ENCODE assay signal across 1 cellular context in genomic region chr5:56025303-56025885, GRCh38.
A peak's percentile ranks its signal among the peaks of the same experiment; 100 is the strongest.
TF ChIP-seq lines count a peak whose summit lies in the region.

No MANE protein-coding gene starts in this region.

TF ChIP-seq in HepG2, 621 proteins besides CTCF, POLR2A, EP300 and RAD21 (continued from another document and continues in another):
- TF ChIP-seq, protein P1, sequence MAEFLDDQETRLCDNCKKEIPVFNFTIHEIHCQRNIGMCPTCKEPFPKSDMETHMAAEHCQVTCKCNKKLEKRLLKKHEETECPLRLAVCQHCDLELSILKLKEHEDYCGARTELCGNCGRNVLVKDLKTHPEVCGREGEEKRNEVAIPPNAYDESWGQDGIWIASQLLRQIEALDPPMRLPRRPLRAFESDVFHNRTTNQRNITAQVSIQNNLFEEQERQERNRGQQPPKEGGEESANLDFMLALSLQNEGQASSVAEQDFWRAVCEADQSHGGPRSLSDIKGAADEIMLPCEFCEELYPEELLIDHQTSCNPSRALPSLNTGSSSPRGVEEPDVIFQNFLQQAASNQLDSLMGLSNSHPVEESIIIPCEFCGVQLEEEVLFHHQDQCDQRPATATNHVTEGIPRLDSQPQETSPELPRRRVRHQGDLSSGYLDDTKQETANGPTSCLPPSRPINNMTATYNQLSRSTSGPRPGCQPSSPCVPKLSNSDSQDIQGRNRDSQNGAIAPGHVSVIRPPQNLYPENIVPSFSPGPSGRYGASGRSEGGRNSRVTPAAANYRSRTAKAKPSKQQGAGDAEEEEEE (CRISPR knock-in tag; IDR thresholded peaks at IDR 0.05; ENCODE audit: borderline replicate concordance) = no peak
- TF ChIP-seq NFIC (IDR thresholded peaks at IDR 0.05; ENCODE audit: low read length) (peak; percentile 75; the same call in 1 of the 2 replicates), DNMT3B (CRISPR knock-in tag; conservative IDR thresholded peaks at IDR 0.05) (no peak), ZBTB38 (CRISPR knock-in tag; IDR thresholded peaks at IDR 0.05) (no peak), ZBTB37 (CRISPR knock-in tag; IDR thresholded peaks at IDR 0.05) (peak; percentile 88), TARDBP (CRISPR knock-in tag; IDR thresholded peaks at IDR 0.05) (no peak), STAT5B (CRISPR knock-in tag; IDR thresholded peaks at IDR 0.05) (no peak), RAD51 (IDR thresholded peaks at IDR 0.05; ENCODE audit: borderline replicate concordance) (no peak), MAFF (IDR thresholded peaks at IDR 0.05; ENCODE audit: low read depth, low read length) (no peak), ZNF776 (CRISPR knock-in tag; IDR thresholded peaks at IDR 0.05) (no peak), PAF1 (CRISPR knock-in tag; IDR thresholded peaks at IDR 0.05) (no peak), ZBTB7A (CRISPR knock-in tag; IDR thresholded peaks at IDR 0.05) (no peak), JUNB (CRISPR knock-in tag; IDR thresholded peaks at IDR 0.05; ENCODE audit: borderline replicate concordance) (no peak), ZNF18 (CRISPR knock-in tag; IDR thresholded peaks at IDR 0.05; ENCODE audit: insufficient replicate concordance) (no peak), ZNF468 (CRISPR knock-in tag; IDR thresholded peaks at IDR 0.05) (no peak), NBN (conservative IDR thresholded peaks at IDR 0.05) (no peak), ZBTB8A (CRISPR knock-in tag; IDR thresholded peaks at IDR 0.05; ENCODE audit: borderline replicate concordance, low read depth) (no peak), HMG20B (CRISPR knock-in tag; conservative IDR thresholded peaks at IDR 0.05) (no peak; the same call in 1 of the 2 replicates), IKZF4 (CRISPR knock-in tag; IDR thresholded peaks at IDR 0.05; ENCODE audit: borderline replicate concordance, low read depth, not compliant biosample characterization) (no peak), NR2C2 (CRISPR knock-in tag; IDR thresholded peaks at IDR 0.05; ENCODE audit: borderline replicate concordance) (0 out of 2 replicates have a peak, but pooled peaks have one; percentile 36), MXD1 (CRISPR knock-in tag; IDR thresholded peaks at IDR 0.05) (no peak), ZNF260 (CRISPR knock-in tag; IDR thresholded peaks at IDR 0.05; ENCODE audit: borderline replicate concordance, low read depth) (no peak), ZNF331 (CRISPR knock-in tag; IDR thresholded peaks at IDR 0.05) (peak; percentile 63; the same call in 1 of the 2 replicates), HNF1B (CRISPR knock-in tag; IDR thresholded peaks at IDR 0.05) (peak; percentile 88), THAP11 (CRISPR knock-in tag; IDR thresholded peaks at IDR 0.05) (0 out of 2 replicates have a peak, but pooled peaks have one; percentile 37), ATF7-NPFF (CRISPR knock-in tag; IDR thresholded peaks at IDR 0.05; ENCODE audit: low read depth) (no peak), ZFP62 (CRISPR knock-in tag; IDR thresholded peaks at IDR 0.05) (no peak), PLSCR1 (CRISPR knock-in tag; IDR thresholded peaks at IDR 0.05; ENCODE audit: borderline replicate concordance) (no peak), ZNF766 (CRISPR knock-in tag; IDR thresholded peaks at IDR 0.05; ENCODE audit: borderline replicate concordance) (peak; percentile 54; the same call in 1 of the 2 replicates), ZNF773 (CRISPR knock-in tag; IDR thresholded peaks at IDR 0.05; ENCODE audit: borderline replicate concordance) (no peak), RXRA (CRISPR knock-in tag; IDR thresholded peaks at IDR 0.05) (no peak; the same call in 1 of the 2 replicates), PRMT3 (CRISPR knock-in tag; IDR thresholded peaks at IDR 0.05; ENCODE audit: borderline replicate concordance, low read depth) (no peak), ZNF703 (CRISPR knock-in tag; IDR thresholded peaks at IDR 0.05; ENCODE audit: borderline replicate concordance) (no peak), TBX3 (IDR thresholded peaks at IDR 0.05; ENCODE audit: borderline replicate concordance) (no peak), MBD4 (IDR thresholded peaks at IDR 0.05; ENCODE audit: borderline replicate concordance, low read length) (no peak), ZNF652 (CRISPR knock-in tag; IDR thresholded peaks at IDR 0.05; ENCODE audit: borderline replicate concordance, low read depth) (peak; percentile 37; the same call in 1 of the 2 replicates), RBAK (CRISPR knock-in tag; IDR thresholded peaks at IDR 0.05) (no peak), POLR2G (IDR thresholded peaks at IDR 0.05; ENCODE audit: low read depth, low read length) (no peak), ZMYM2 (CRISPR knock-in tag; IDR thresholded peaks at IDR 0.05) (no peak), CEBPG (CRISPR knock-in tag; IDR thresholded peaks at IDR 0.05) (peak; percentile 74), ZNF350 (CRISPR knock-in tag; IDR thresholded peaks at IDR 0.05; ENCODE audit: borderline replicate concordance, low read depth) (no peak), ZBTB2 (CRISPR knock-in tag; IDR thresholded peaks at IDR 0.05; ENCODE audit: low read depth) (no peak), IKZF1 (IDR thresholded peaks at IDR 0.05) (no peak), CERS6 (CRISPR knock-in tag; IDR thresholded peaks at IDR 0.05) (no peak), NCOA5 (CRISPR knock-in tag; IDR thresholded peaks at IDR 0.05) (no peak), ARNT2 (CRISPR knock-in tag; IDR thresholded peaks at IDR 0.05; ENCODE audit: low read depth) (no peak), THAP8 (CRISPR knock-in tag; IDR thresholded peaks at IDR 0.05; ENCODE audit: borderline replicate concordance) (no peak), ZC3H13 (CRISPR knock-in tag; IDR thresholded peaks at IDR 0.05) (no peak), SNRNP70 (IDR thresholded peaks at IDR 0.05; ENCODE audit: low read depth, low read length) (no peak), MIER3 (CRISPR knock-in tag; IDR thresholded peaks at IDR 0.05; ENCODE audit: borderline replicate concordance) (peak; percentile 78; the same call in 1 of the 2 replicates), ZNF329 (CRISPR knock-in tag; IDR thresholded peaks at IDR 0.05; ENCODE audit: low read depth) (no peak), ZNF558 (CRISPR knock-in tag; IDR thresholded peaks at IDR 0.05; ENCODE audit: borderline replicate concordance) (no peak), ZNF234 (CRISPR knock-in tag; conservative IDR thresholded peaks at IDR 0.05) (no peak), ZNF180 (CRISPR knock-in tag; IDR thresholded peaks at IDR 0.05; ENCODE audit: borderline replicate concordance, low read depth) (no peak), PLRG1 (conservative IDR thresholded peaks at IDR 0.05) (no peak), ZNF574 (CRISPR knock-in tag; IDR thresholded peaks at IDR 0.05) (peak; percentile 36; the same call in 1 of the 2 replicates)
- TF ChIP-seq, protein P2, sequence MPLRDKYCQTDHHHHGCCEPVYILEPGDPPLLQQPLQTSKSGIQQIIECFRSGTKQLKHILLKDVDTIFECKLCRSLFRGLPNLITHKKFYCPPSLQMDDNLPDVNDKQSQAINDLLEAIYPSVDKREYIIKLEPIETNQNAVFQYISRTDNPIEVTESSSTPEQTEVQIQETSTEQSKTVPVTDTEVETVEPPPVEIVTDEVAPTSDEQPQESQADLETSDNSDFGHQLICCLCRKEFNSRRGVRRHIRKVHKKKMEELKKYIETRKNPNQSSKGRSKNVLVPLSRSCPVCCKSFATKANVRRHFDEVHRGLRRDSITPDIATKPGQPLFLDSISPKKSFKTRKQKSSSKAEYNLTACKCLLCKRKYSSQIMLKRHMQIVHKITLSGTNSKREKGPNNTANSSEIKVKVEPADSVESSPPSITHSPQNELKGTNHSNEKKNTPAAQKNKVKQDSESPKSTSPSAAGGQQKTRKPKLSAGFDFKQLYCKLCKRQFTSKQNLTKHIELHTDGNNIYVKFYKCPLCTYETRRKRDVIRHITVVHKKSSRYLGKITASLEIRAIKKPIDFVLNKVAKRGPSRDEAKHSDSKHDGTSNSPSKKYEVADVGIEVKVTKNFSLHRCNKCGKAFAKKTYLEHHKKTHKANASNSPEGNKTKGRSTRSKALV (CRISPR knock-in tag; IDR thresholded peaks at IDR 0.05) = peak; percentile 34; the same call in 1 of the 2 replicates
